ENCODE assay signal across 1 cellular context in the genomic region with DNA sequence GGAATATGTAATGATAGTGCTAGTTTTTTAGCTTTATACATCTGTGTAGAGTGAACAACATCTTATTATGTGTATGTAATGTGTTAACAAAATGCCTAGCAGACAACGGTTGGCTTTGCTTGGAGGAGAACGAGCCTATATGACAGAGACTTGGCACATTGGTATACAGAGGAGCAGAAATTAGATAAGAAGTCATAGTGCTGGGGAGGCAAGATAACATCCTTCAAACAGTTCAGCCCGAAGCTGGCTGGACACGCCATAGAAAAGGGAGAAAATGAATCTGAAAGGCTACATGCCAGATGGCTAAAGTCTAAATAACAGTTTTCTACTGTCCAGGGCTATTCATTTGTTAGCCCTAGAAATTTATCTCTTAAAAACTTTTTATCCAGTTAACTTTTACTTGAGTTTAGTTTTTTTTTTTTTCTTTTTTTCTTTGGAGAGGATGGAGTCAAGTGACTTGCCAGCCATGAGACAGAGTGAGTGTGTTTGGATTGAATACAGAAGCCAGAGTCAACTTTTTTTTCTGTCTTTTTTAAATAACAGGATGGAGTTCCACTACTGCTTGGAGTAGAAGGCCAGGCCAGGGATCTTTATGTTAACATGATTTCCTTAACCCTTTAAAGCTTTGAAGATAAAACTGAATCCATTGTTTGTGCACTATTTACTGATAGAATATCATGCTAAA.
TF ChIP-seq lines count a peak whose summit lies in the region.

No MANE protein-coding gene starts in this region.

TF ChIP-seq in K562, 482 proteins besides CTCF, POLR2A, EP300 and RAD21 (continues in another document):
- no peak for TF ChIP-seq SOX6 (IDR thresholded peaks at IDR 0.05)
- TF ChIP-seq POLR2B (IDR thresholded peaks at IDR 0.05; ENCODE audit: low read depth, partially characterized antibody), result no peak
- no peak for TF ChIP-seq SRSF9 (IDR thresholded peaks at IDR 0.05; ENCODE audit: borderline replicate concordance, low read depth, low read length)
- no peak for TF ChIP-seq ZNF311 (CRISPR knock-in tag; IDR thresholded peaks at IDR 0.05)
- TF ChIP-seq, protein P1, sequence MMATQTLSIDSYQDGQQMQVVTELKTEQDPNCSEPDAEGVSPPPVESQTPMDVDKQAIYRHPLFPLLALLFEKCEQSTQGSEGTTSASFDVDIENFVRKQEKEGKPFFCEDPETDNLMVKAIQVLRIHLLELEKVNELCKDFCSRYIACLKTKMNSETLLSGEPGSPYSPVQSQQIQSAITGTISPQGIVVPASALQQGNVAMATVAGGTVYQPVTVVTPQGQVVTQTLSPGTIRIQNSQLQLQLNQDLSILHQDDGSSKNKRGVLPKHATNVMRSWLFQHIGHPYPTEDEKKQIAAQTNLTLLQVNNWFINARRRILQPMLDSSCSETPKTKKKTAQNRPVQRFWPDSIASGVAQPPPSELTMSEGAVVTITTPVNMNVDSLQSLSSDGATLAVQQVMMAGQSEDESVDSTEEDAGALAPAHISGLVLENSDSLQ (IDR thresholded peaks at IDR 0.05), result no peak
- TF ChIP-seq ZNF133 (CRISPR knock-in tag; IDR thresholded peaks at IDR 0.05), result no peak
- TF ChIP-seq, protein P2, sequence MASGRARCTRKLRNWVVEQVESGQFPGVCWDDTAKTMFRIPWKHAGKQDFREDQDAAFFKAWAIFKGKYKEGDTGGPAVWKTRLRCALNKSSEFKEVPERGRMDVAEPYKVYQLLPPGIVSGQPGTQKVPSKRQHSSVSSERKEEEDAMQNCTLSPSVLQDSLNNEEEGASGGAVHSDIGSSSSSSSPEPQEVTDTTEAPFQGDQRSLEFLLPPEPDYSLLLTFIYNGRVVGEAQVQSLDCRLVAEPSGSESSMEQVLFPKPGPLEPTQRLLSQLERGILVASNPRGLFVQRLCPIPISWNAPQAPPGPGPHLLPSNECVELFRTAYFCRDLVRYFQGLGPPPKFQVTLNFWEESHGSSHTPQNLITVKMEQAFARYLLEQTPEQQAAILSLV (tag; IDR thresholded peaks at IDR 0.05), result no peak
- peak; percentile 64; the same call in 1 of the 2 replicates for TF ChIP-seq MECOM (CRISPR knock-in tag; IDR thresholded peaks at IDR 0.05)
- no peak for TF ChIP-seq CBFB (CRISPR knock-in tag; IDR thresholded peaks at IDR 0.05)
- TF ChIP-seq CBX2 (IDR thresholded peaks at IDR 0.05; ENCODE audit: insufficient read depth, low read length, poor library complexity, severe bottlenecking), result no peak
- no peak for TF ChIP-seq TSC22D4 (tag; IDR thresholded peaks at IDR 0.05)
- peak; percentile 26; the same call in 1 of the 2 replicates for TF ChIP-seq LEF1 (IDR thresholded peaks at IDR 0.05)
- TF ChIP-seq, protein P3, sequence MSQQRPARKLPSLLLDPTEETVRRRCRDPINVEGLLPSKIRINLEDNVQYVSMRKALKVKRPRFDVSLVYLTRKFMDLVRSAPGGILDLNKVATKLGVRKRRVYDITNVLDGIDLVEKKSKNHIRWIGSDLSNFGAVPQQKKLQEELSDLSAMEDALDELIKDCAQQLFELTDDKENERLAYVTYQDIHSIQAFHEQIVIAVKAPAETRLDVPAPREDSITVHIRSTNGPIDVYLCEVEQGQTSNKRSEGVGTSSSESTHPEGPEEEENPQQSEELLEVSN (IDR thresholded peaks at IDR 0.05; ENCODE audit: borderline replicate concordance in 1 of 2, extremely low read depth in 1 of 2, insufficient read depth in 1 of 2, insufficient read length in 1 of 2, low read depth in 1 of 2, low read length in 1 of 2, poor library complexity in 1 of 2, severe bottlenecking in 1 of 2), result no peak
- no peak for TF ChIP-seq TAF9B (IDR thresholded peaks at IDR 0.05; ENCODE audit: partially characterized antibody)
- no peak for TF ChIP-seq PTBP1 (IDR thresholded peaks at IDR 0.05; ENCODE audit: low read depth, low read length)
- no peak for TF ChIP-seq HOXB6 (CRISPR knock-in tag; IDR thresholded peaks at IDR 0.05; ENCODE audit: borderline replicate concordance)
- peak; percentile 29; the same call in 1 of the 2 replicates for TF ChIP-seq TCF3 (CRISPR knock-in tag; IDR thresholded peaks at IDR 0.05)
- no peak for TF ChIP-seq ZNF212 (CRISPR knock-in tag; IDR thresholded peaks at IDR 0.05)
- TF ChIP-seq EZH2 (IDR thresholded peaks at IDR 0.05; ENCODE audit: borderline replicate concordance, low read depth, low read length), result no peak
- no peak for TF ChIP-seq ELF4 (CRISPR knock-in tag; IDR thresholded peaks at IDR 0.05)
- TF ChIP-seq BRCA1 (IDR thresholded peaks at IDR 0.05), result no peak
- no peak for TF ChIP-seq BRCA1 (CRISPR knock-in tag; IDR thresholded peaks at IDR 0.05)
- no peak for TF ChIP-seq ARID2 (IDR thresholded peaks at IDR 0.05)
- no peak for TF ChIP-seq C11orf30 (IDR thresholded peaks at IDR 0.05; ENCODE audit: low read depth)
- TF ChIP-seq ZFP36 (IDR thresholded peaks at IDR 0.05; ENCODE audit: low read depth, low read length, partially characterized antibody), result no peak
- TF ChIP-seq CSDE1 (IDR thresholded peaks at IDR 0.05), result no peak
- no peak for TF ChIP-seq CREM (IDR thresholded peaks at IDR 0.05; ENCODE audit: low read depth)
- no peak for TF ChIP-seq MCM2 (IDR thresholded peaks at IDR 0.05; ENCODE audit: low read depth)
- TF ChIP-seq, protein P4, sequence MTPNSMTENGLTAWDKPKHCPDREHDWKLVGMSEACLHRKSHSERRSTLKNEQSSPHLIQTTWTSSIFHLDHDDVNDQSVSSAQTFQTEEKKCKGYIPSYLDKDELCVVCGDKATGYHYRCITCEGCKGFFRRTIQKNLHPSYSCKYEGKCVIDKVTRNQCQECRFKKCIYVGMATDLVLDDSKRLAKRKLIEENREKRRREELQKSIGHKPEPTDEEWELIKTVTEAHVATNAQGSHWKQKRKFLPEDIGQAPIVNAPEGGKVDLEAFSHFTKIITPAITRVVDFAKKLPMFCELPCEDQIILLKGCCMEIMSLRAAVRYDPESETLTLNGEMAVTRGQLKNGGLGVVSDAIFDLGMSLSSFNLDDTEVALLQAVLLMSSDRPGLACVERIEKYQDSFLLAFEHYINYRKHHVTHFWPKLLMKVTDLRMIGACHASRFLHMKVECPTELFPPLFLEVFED (CRISPR knock-in tag; conservative IDR thresholded peaks at IDR 0.05), result no peak
- TF ChIP-seq, protein P5, sequence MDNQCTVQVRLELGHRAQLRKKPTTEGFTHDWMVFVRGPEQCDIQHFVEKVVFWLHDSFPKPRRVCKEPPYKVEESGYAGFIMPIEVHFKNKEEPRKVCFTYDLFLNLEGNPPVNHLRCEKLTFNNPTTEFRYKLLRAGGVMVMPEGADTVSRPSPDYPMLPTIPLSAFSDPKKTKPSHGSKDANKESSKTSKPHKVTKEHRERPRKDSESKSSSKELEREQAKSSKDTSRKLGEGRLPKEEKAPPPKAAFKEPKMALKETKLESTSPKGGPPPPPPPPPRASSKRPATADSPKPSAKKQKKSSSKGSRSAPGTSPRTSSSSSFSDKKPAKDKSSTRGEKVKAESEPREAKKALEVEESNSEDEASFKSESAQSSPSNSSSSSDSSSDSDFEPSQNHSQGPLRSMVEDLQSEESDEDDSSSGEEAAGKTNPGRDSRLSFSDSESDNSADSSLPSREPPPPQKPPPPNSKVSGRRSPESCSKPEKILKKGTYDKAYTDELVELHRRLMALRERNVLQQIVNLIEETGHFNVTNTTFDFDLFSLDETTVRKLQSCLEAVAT (IDR thresholded peaks at IDR 0.05), result no peak
- no peak for TF ChIP-seq ZNF24 (IDR thresholded peaks at IDR 0.05)
- TF ChIP-seq FOXA1 (IDR thresholded peaks at IDR 0.05; ENCODE audit: borderline replicate concordance), result no peak
- no peak for TF ChIP-seq RBM14 (IDR thresholded peaks at IDR 0.05; ENCODE audit: borderline replicate concordance, insufficient read depth, low read depth, low read length)
- TF ChIP-seq SNRNP70 (optimal IDR thresholded peaks at IDR 0.05; ENCODE audit: low read depth, low read length), result no peak
- no peak for TF ChIP-seq POLR2G (IDR thresholded peaks at IDR 0.05; ENCODE audit: low read depth, low read length)
- no peak for TF ChIP-seq ELF2 (CRISPR knock-in tag; IDR thresholded peaks at IDR 0.05)
- no peak for TF ChIP-seq ZBTB8A (IDR thresholded peaks at IDR 0.05; ENCODE audit: partially characterized antibody)
- TF ChIP-seq ZNF232 (CRISPR knock-in tag; IDR thresholded peaks at IDR 0.05), result no peak
- TF ChIP-seq, protein P6, sequence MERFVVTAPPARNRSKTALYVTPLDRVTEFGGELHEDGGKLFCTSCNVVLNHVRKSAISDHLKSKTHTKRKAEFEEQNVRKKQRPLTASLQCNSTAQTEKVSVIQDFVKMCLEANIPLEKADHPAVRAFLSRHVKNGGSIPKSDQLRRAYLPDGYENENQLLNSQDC (CRISPR knock-in tag; IDR thresholded peaks at IDR 0.05), result no peak
- TF ChIP-seq STAT5B (CRISPR knock-in tag; IDR thresholded peaks at IDR 0.05), result no peak
- TF ChIP-seq, protein P7, sequence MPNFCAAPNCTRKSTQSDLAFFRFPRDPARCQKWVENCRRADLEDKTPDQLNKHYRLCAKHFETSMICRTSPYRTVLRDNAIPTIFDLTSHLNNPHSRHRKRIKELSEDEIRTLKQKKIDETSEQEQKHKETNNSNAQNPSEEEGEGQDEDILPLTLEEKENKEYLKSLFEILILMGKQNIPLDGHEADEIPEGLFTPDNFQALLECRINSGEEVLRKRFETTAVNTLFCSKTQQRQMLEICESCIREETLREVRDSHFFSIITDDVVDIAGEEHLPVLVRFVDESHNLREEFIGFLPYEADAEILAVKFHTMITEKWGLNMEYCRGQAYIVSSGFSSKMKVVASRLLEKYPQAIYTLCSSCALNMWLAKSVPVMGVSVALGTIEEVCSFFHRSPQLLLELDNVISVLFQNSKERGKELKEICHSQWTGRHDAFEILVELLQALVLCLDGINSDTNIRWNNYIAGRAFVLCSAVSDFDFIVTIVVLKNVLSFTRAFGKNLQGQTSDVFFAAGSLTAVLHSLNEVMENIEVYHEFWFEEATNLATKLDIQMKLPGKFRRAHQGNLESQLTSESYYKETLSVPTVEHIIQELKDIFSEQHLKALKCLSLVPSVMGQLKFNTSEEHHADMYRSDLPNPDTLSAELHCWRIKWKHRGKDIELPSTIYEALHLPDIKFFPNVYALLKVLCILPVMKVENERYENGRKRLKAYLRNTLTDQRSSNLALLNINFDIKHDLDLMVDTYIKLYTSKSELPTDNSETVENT (CRISPR knock-in tag; IDR thresholded peaks at IDR 0.05), result no peak
- TF ChIP-seq MTA2 (IDR thresholded peaks at IDR 0.05; ENCODE audit: low read depth), result peak; percentile 27; the same call in 1 of the 2 replicates
- TF ChIP-seq, protein P8, sequence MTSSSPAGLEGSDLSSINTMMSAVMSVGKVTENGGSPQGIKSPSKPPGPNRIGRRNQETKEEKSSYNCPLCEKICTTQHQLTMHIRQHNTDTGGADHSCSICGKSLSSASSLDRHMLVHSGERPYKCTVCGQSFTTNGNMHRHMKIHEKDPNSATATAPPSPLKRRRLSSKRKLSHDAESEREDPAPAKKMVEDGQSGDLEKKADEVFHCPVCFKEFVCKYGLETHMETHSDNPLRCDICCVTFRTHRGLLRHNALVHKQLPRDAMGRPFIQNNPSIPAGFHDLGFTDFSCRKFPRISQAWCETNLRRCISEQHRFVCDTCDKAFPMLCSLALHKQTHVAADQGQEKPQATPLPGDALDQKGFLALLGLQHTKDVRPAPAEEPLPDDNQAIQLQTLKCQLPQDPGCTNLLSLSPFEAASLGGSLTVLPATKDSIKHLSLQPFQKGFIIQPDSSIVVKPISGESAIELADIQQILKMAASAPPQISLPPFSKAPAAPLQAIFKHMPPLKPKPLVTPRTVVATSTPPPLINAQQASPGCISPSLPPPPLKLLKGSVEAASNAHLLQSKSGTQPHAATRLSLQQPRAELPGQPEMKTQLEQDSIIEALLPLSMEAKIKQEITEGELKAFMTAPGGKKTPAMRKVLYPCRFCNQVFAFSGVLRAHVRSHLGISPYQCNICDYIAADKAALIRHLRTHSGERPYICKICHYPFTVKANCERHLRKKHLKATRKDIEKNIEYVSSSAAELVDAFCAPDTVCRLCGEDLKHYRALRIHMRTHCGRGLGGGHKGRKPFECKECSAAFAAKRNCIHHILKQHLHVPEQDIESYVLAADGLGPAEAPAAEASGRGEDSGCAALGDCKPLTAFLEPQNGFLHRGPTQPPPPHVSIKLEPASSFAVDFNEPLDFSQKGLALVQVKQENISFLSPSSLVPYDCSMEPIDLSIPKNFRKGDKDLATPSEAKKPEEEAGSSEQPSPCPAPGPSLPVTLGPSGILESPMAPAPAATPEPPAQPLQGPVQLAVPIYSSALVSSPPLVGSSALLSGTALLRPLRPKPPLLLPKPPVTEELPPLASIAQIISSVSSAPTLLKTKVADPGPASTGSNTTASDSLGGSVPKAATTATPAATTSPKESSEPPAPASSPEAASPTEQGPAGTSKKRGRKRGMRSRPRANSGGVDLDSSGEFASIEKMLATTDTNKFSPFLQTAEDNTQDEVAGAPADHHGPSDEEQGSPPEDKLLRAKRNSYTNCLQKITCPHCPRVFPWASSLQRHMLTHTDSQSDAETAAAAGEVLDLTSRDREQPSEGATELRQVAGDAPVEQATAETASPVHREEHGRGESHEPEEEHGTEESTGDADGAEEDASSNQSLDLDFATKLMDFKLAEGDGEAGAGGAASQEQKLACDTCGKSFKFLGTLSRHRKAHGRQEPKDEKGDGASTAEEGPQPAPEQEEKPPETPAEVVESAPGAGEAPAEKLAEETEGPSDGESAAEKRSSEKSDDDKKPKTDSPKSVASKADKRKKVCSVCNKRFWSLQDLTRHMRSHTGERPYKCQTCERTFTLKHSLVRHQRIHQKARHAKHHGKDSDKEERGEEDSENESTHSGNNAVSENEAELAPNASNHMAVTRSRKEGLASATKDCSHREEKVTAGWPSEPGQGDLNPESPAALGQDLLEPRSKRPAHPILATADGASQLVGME (CRISPR knock-in tag; IDR thresholded peaks at IDR 0.05), result no peak
- TF ChIP-seq SRSF3 (IDR thresholded peaks at IDR 0.05; ENCODE audit: insufficient read depth, low read length), result no peak
- no peak for TF ChIP-seq HIVEP1 (CRISPR knock-in tag; IDR thresholded peaks at IDR 0.05)
- TF ChIP-seq ETV1 (tag; conservative IDR thresholded peaks at IDR 0.05; ENCODE audit: low read depth), result no peak
- TF ChIP-seq ESRRA (IDR thresholded peaks at IDR 0.05; ENCODE audit: borderline replicate concordance, low read depth), result no peak
- no peak for TF ChIP-seq PHB2 (IDR thresholded peaks at IDR 0.05; ENCODE audit: low read depth)
- TF ChIP-seq RBM17 (IDR thresholded peaks at IDR 0.05; ENCODE audit: borderline replicate concordance, low read depth, low read length), result no peak
- no peak for TF ChIP-seq ZNF184 (CRISPR knock-in tag; IDR thresholded peaks at IDR 0.05)
